Comparison of ENCODE assay signal across 8 cellular contexts in genomic region chr1:21295059-21295401, GRCh38. TPM values are rescaled to one million over a fixed set of nuclear protein-coding genes. Genes with fewer than 3 reads are reported as not detected.
A peak's percentile ranks its signal among the peaks of the same experiment; 100 is the strongest.
DNase-seq lines count a peak whose midpoint lies in the region; ATAC-seq and TF ChIP-seq lines count a peak whose summit lies in the region.

No MANE protein-coding gene starts in this region.

- H3K4me3 Mint-ChIP-seq in Calu3 (ENCODE audit: low read depth, unreplicated experiment) (no peak overlapping the region), osteocyte (ENCODE audit: unreplicated experiment) (no peak overlapping the region)

- H3K79me2 ChIP-seq in Loucy (ENCODE audit: insufficient read depth, low read length) = no peaks in the 10 kb centered on the region; the same call in 1 of the 2 replicates

- no peaks in the 10 kb centered on the region for H3K9me3 ChIP-seq in Loucy (ENCODE audit: insufficient read depth, low read depth, low read length)

- CTCF ChIA-PET in Calu3 (lab: Charles Lee) = interaction anchor here (1.0 to 3.0 kb wide), 5 partner anchors 30 to 44 kb away, joined by 3 to 8 read pairs (median 4); no protein-coding TSS in a partner anchor

- no peak overlapping the region for H2AFZ ChIP-seq in Loucy (ENCODE audit: low read length)

- H3K4me1 Mint-ChIP-seq in Calu3 (ENCODE audit: low read depth, unreplicated experiment) (peaks cover 44% of the 10 kb centered on the region), osteocyte (ENCODE audit: unreplicated experiment) (peaks cover 77% of the 10 kb centered on the region)

- peak overlapping the region; percentile 39 for H3K4me3 ChIP-seq in Loucy (ENCODE audit: low read length, poor library complexity, severe bottlenecking)

- no peaks in the 10 kb centered on the region for H3K27me3 ChIP-seq in Loucy (ENCODE audit: insufficient read depth, low read length, poor library complexity, severe bottlenecking)

- H3F3A ChIP-seq in Loucy (ENCODE audit: low read depth) = no peaks in the 10 kb centered on the region

- no peaks in the 10 kb centered on the region for H3K36me3 ChIP-seq in Loucy (ENCODE audit: insufficient read depth, low read length)

- no peak for ATAC-seq in GM19467 (IDR thresholded peaks at IDR 0.05; ENCODE audit: unreplicated experiment)

- BruUV-seq in Calu3 (replicated peaks; lab: Mats Ljungman, UMichigan) = no TSS peak

- H3K4me1 ChIP-seq in Loucy (ENCODE audit: insufficient read depth, low read length, poor library complexity, severe bottlenecking) = peaks cover 49% of the 10 kb centered on the region

- H3K9me3 Mint-ChIP-seq in Calu3 (ENCODE audit: low read depth, unreplicated experiment) = no peaks in the 10 kb centered on the region
- no peaks in the 10 kb centered on the region for H3K9me3 Mint-ChIP-seq in osteocyte (ENCODE audit: unreplicated experiment)

- peak overlapping the region; percentile 71 for H3K4me2 ChIP-seq in Loucy (ENCODE audit: low read depth, low read length, poor library complexity, severe bottlenecking)

- intact Hi-C loops in Calu3 (cut with micrococcal nuclease; ENCODE audit: unreplicated experiment) = no loop called here

- H3K9me2 ChIP-seq in Loucy (replicated peaks; ENCODE audit: low read depth, low read length) = no peaks in the 10 kb centered on the region

- peaks cover 5% of the 10 kb centered on the region for H3K36me3 Mint-ChIP-seq in Calu3 (ENCODE audit: insufficient read depth, unreplicated experiment)
- H3K36me3 Mint-ChIP-seq in osteocyte (ENCODE audit: unreplicated experiment) = peaks cover 6% of the 10 kb centered on the region

- no peak for DNase-seq in Calu3
- peak; percentile 31 for DNase-seq in activated effector memory CD4-positive, alpha-beta T cell treated with Interleukin-2 at 50 U/mL for 16 hours
- DNase-seq in osteocyte (ENCODE audit: extremely low spot score, unreplicated experiment) = no peak
- DNase-seq in cerebellar cortex (ENCODE audit: low spot score) = no peak
- DNase-seq in NCI-H345 (lab: John Stamatoyannopoulos, UW) = no peak
- DNase-seq in NK-92 treated with Interleukin-12 subunit alpha and Interleukin-12 subunit beta, amount 100 ng/mL, for 24 hours (lab: John Stamatoyannopoulos, UW) = no peak

- TF ChIP-seq CTCF in Calu3 (IDR thresholded peaks at IDR 0.05; ENCODE audit: unreplicated experiment) = no peak
- TF ChIP-seq CTCF in Loucy (conservative IDR thresholded peaks at IDR 0.05; ENCODE audit: low read length) = no peak
- TF ChIP-seq CTCF in osteocyte (IDR thresholded peaks at IDR 0.05) = no peak

- H4K20me1 ChIP-seq in Loucy (ENCODE audit: insufficient read depth, low read length, poor library complexity, severe bottlenecking) = no peaks in the 10 kb centered on the region

- H3K9ac ChIP-seq in Loucy (ENCODE audit: low read depth, low read length, poor library complexity, severe bottlenecking) = peak overlapping the region; percentile 30

- H3K27ac Mint-ChIP-seq in Calu3 (ENCODE audit: unreplicated experiment) = peak overlapping the region; percentile 69
- peak overlapping the region; percentile 90 for H3K27ac Mint-ChIP-seq in osteocyte (ENCODE audit: unreplicated experiment)

- H3K27me3 Mint-ChIP-seq in Calu3 (ENCODE audit: unreplicated experiment) = no peaks in the 10 kb centered on the region
- H3K27me3 Mint-ChIP-seq in osteocyte (ENCODE audit: unreplicated experiment) = no peaks in the 10 kb centered on the region

RNA-seq across cellular contexts. Expression of gene ECE1, which starts 4.8 kb away (rescaled TPM):
- 83.0 and 101 TPM in 2 replicates for total RNA-seq in Calu3 (2022)
- total RNA-seq in osteocyte = 217 and 236 TPM in 2 replicates
